Comparison of ENCODE assay signal across 1 cellular context in genomic region chr7:87876040-87876758, GRCh38.
TF ChIP-seq lines count a peak whose summit lies in the region.

DBF4 (plus strand) TSS chr7:87876493; CDS start chr7:87876733, 240 bp downstream.
SLC25A40 (minus strand) TSS chr7:87876360; CDS start chr7:87858727, 17,633 bp downstream.

TF ChIP-seq in HepG2, 621 proteins besides CTCF, POLR2A, EP300 and RAD21 (continued from another document):
- TF ChIP-seq SOX6 (IDR thresholded peaks at IDR 0.05): no peak
- TF ChIP-seq SOX6 (CRISPR knock-in tag; IDR thresholded peaks at IDR 0.05): peak; percentile 71
